ENCODE assay signal across 23 cellular contexts in genomic region chr12:88925370-88925915, GRCh38.
A peak's percentile ranks its signal among the peaks of the same experiment; 100 is the strongest.
DNase-seq lines count a peak whose midpoint lies in the region; ATAC-seq and TF ChIP-seq lines count a peak whose summit lies in the region.
"Had no signal": no experiment of that assay in that cellular context is flagged by ENCODE, and none has a peak within 500 bp of the region (broad histone marks: within the 10 kb centered on the region; RNA-seq: fewer than 3 reads in every experiment).

No MANE protein-coding gene starts in this region.

- no peak for ATAC-seq in HG02610 (IDR thresholded peaks at IDR 0.05; ENCODE audit: unreplicated experiment)
- ATAC-seq: activated CD4-positive, CD25-positive, alpha-beta regulatory T cell treated with anti-CD3 and anti-CD28 coated beads, Interleukin-2, amount 50 U/mL, for 24 hours; stimulated activated naive CD8-positive, alpha-beta T cell treated with anti-CD3 and anti-CD28 coated beads, Interleukin-15, amount 100 ng/mL, for 72 hours had no signal

- no peak overlapping the region for H3K14ac ChIP-seq in mesenchymal stem cell (ENCODE audit: low read length in 2 of 2)

- no peak overlapping the region for H3K23ac ChIP-seq in mesenchymal stem cell (ENCODE audit: low read length in 2 of 2)

- no peak overlapping the region for H4K8ac ChIP-seq in mesenchymal stem cell (ENCODE audit: low read length)

- H2BK5ac ChIP-seq in mesenchymal stem cell (ENCODE audit: low read depth, low read length, poor library complexity, severe bottlenecking) = no peak overlapping the region

- no peak overlapping the region for H2BK120ac ChIP-seq in mesenchymal stem cell (ENCODE audit: low read depth, low read length)

- H3K4me3 Mint-ChIP-seq in chondrocyte (ENCODE audit: unreplicated experiment) = no peak overlapping the region
- H3K4me3 Mint-ChIP-seq in activated CD4-positive, alpha-beta T cell treated with anti-CD3 and anti-CD28 coated beads, Interleukin-2, amount 10 ng/mL, durations not matched to agents 24 days and 14 days = no peak overlapping the region
- H3K4me3 Mint-ChIP-seq: activated naive CD4-positive, alpha-beta T cell treated with anti-CD3 and anti-CD28 coated beads for 36 hours; activated T-cell treated with anti-CD3 and anti-CD28 coated beads, Interleukin-2, amount 50 U/mL, for 24 hours; naive B cell; stimulated activated naive CD8-positive, alpha-beta T cell treated with anti-CD3 and anti-CD28 coated beads, Interleukin-15, amount 100 ng/mL, for 72 hours had no signal

- H3K4me1 ChIP-seq in mesenchymal stem cell (ENCODE audit: control insufficient read depth, insufficient read depth, low read depth, low read length) = peaks cover 2% of the 10 kb centered on the region

- peak overlapping the region; percentile 65 for H3K27ac ChIP-seq in mesenchymal stem cell (ENCODE audit: low read length, poor library complexity, severe bottlenecking)
- H3K27ac ChIP-seq: tibial nerve had no signal

- H3K27me3 Mint-ChIP-seq in chondrocyte (ENCODE audit: low read depth) = peaks cover 3% of the 10 kb centered on the region
- no peaks in the 10 kb centered on the region for H3K27me3 Mint-ChIP-seq in activated CD4-positive, alpha-beta T cell treated with anti-CD3 and anti-CD28 coated beads, Interleukin-2, amount 10 ng/mL, durations not matched to agents 24 days and 14 days
- H3K27me3 Mint-ChIP-seq: activated T-cell treated with anti-CD3 and anti-CD28 coated beads, Interleukin-2, amount 50 U/mL, for 24 hours had no signal

- no peak overlapping the region for H3K4me2 ChIP-seq in mesenchymal stem cell (ENCODE audit: low read length, poor library complexity, severe bottlenecking)

- H2BK12ac ChIP-seq in mesenchymal stem cell (ENCODE audit: low read length in 2 of 2) = no peak overlapping the region

- peak overlapping the region; percentile 76 for H3K9ac ChIP-seq in mesenchymal stem cell (ENCODE audit: low read length)

- 68% methylated on average over 1 of the region's 1 CpG for WGBS in mesenchymal stem cell

- no peak overlapping the region for H3K4ac ChIP-seq in mesenchymal stem cell (ENCODE audit: low read depth in 1 of 2, low read length in 2 of 2)

- H3K4me3 ChIP-seq in mesenchymal stem cell (ENCODE audit: insufficient read depth in 1 of 2, low read depth in 1 of 2, low read length in 2 of 2) = peak overlapping the region in 1 of 2 experiments; percentile 0
- H3K4me3 ChIP-seq: tibial nerve had no signal

- H3K9me3 Mint-ChIP-seq in chondrocyte (ENCODE audit: low read depth) = no peaks in the 10 kb centered on the region
- no peaks in the 10 kb centered on the region for H3K9me3 Mint-ChIP-seq in activated CD4-positive, alpha-beta T cell treated with anti-CD3 and anti-CD28 coated beads, Interleukin-2, amount 10 ng/mL, durations not matched to agents 24 days and 14 days
- H3K9me3 Mint-ChIP-seq: activated naive CD4-positive, alpha-beta T cell treated with anti-CD3 and anti-CD28 coated beads for 36 hours; activated T-cell treated with anti-CD3 and anti-CD28 coated beads, Interleukin-2, amount 50 U/mL, for 24 hours; stimulated activated naive CD8-positive, alpha-beta T cell treated with anti-CD3 and anti-CD28 coated beads, Interleukin-15, amount 100 ng/mL, for 72 hours had no signal

- no peaks in the 10 kb centered on the region for H3K79me1 ChIP-seq in mesenchymal stem cell (replicated peaks; ENCODE audit: low read length, poor library complexity, severe bottlenecking)

- H2AFZ ChIP-seq in mesenchymal stem cell (ENCODE audit: low read depth, low read length) = no peak overlapping the region

- no peak overlapping the region for H2BK15ac ChIP-seq in mesenchymal stem cell (ENCODE audit: low read depth, poor library complexity, severe bottlenecking)

- H2AK5ac ChIP-seq in mesenchymal stem cell (ENCODE audit: low read length, severe bottlenecking) = no peak overlapping the region

- no peaks in the 10 kb centered on the region for H3K27me3 ChIP-seq in mesenchymal stem cell (ENCODE audit: control insufficient read depth in 1 of 2, insufficient read depth in 1 of 2, low read length in 2 of 2)
- H3K27me3 ChIP-seq: tibial nerve had no signal

- no peaks in the 10 kb centered on the region for H3K9me3 ChIP-seq in mesenchymal stem cell (ENCODE audit: control insufficient read depth, low read length)
- H3K9me3 ChIP-seq: tibial nerve had no signal

- intact Hi-C loops in activated CD4-positive, alpha-beta T cell treated with anti-CD3 and anti-CD28 coated beads, Interleukin-2, amount 10 ng/mL, durations not matched to agents 24 days and 14 days (cut with micrococcal nuclease) = no loop called here

- no peak overlapping the region for H4K91ac ChIP-seq in mesenchymal stem cell (ENCODE audit: low read length)

- TF ChIP-seq CTCF in chondrocyte (IDR thresholded peaks at IDR 0.05) = no peak

- H3K36me3 ChIP-seq in mesenchymal stem cell (ENCODE audit: control insufficient read depth in 1 of 2, insufficient read depth in 2 of 2, low read depth in 1 of 2, low read length in 2 of 2) = no peaks in the 10 kb centered on the region
- H3K36me3 ChIP-seq: tibial nerve had no signal

- H3K4me1 Mint-ChIP-seq in chondrocyte (ENCODE audit: low read depth) = peaks cover 8% of the 10 kb centered on the region
- H3K4me1 Mint-ChIP-seq in activated CD4-positive, alpha-beta T cell treated with anti-CD3 and anti-CD28 coated beads, Interleukin-2, amount 10 ng/mL, durations not matched to agents 24 days and 14 days = no peaks in the 10 kb centered on the region
- H3K4me1 Mint-ChIP-seq: naive B cell; stimulated activated naive CD8-positive, alpha-beta T cell treated with anti-CD3 and anti-CD28 coated beads, Interleukin-15, amount 100 ng/mL, for 72 hours had no signal

- no peak overlapping the region for H3K18ac ChIP-seq in mesenchymal stem cell (ENCODE audit: low read depth in 1 of 2, low read length in 2 of 2)

- no peaks in the 10 kb centered on the region for H3K36me3 Mint-ChIP-seq in chondrocyte (ENCODE audit: low read depth)
- H3K36me3 Mint-ChIP-seq in activated CD4-positive, alpha-beta T cell treated with anti-CD3 and anti-CD28 coated beads, Interleukin-2, amount 10 ng/mL, durations not matched to agents 24 days and 14 days (ENCODE audit: low read depth) = no peaks in the 10 kb centered on the region
- H3K36me3 Mint-ChIP-seq: naive B cell had no signal

- H3K27ac Mint-ChIP-seq in chondrocyte (ENCODE audit: unreplicated experiment) = peak overlapping the region; percentile 19
- H3K27ac Mint-ChIP-seq in activated CD4-positive, alpha-beta T cell treated with anti-CD3 and anti-CD28 coated beads, Interleukin-2, amount 10 ng/mL, durations not matched to agents 24 days and 14 days = no peak overlapping the region
- H3K27ac Mint-ChIP-seq: activated naive CD4-positive, alpha-beta T cell treated with anti-CD3 and anti-CD28 coated beads for 36 hours; activated T-cell treated with anti-CD3 and anti-CD28 coated beads, Interleukin-2, amount 50 U/mL, for 24 hours; naive B cell; stimulated activated naive CD8-positive, alpha-beta T cell treated with anti-CD3 and anti-CD28 coated beads, Interleukin-15, amount 100 ng/mL, for 72 hours had no signal

- DNase-seq in AG08395 (ENCODE audit: low spot score) (peak; percentile 14), HS-27A (ENCODE audit: low read depth) (peak; percentile 11), chondrocyte (ENCODE audit: low spot score) (no peak), mesenchymal stem cell (no peak), NOMO-1 (lab: John Stamatoyannopoulos, UW; ENCODE audit: unreplicated experiment in 2 of 2) (no peak)
- DNase-seq in activated T-cell treated with anti-CD3 and anti-CD28 coated beads, Interleukin-2, amount 50 U/mL, for 48 hours = no peak
- DNase-seq in activated CD4-positive, alpha-beta T cell treated with anti-CD3 and anti-CD28 coated beads, Interleukin-2, amount 10 ng/mL, durations not matched to agents 24 days and 14 days = no peak
- DNase-seq: activated naive CD4-positive, alpha-beta T cell treated with anti-CD3 and anti-CD28 coated beads for 36 hours; activated T-cell treated with anti-CD3 and anti-CD28 coated beads, Interleukin-2, amount 50 U/mL, for 24 hours; central memory CD4-positive, alpha-beta T cell; GF-D8; left cardiac atrium; naive B cell; NCI-H1436 treated with DMSO at 0.1 percent for 48 hours; NCI-H2171 treated with DMSO at 0.1 percent for 48 hours; NCI-H69; right cardiac atrium; Right ventricle myocardium superior; stimulated activated CD4-positive, alpha-beta T cell treated with anti-CD3 and anti-CD28 coated beads, Interleukin-12 subunit alpha, Interleukin-12 subunit beta, amount 100 ng/mL, for 4 hours; stimulated activated naive CD8-positive, alpha-beta T cell treated with anti-CD3 and anti-CD28 coated beads, Interleukin-15, amount 100 ng/mL, for 72 hours had no signal

Comparison
In these comparisons a context has a peak if more than half of its experiments do, and no peak if none do; other contexts are left out.
1. DNase-seq: peak in AG08395 (single experiment) and HS-27A (single experiment); none in chondrocyte (single experiment), mesenchymal stem cell (single experiment), activated T-cell treated with anti-CD3 and anti-CD28 coated beads, Interleukin-2, amount 50 U/mL, for 48 hours (0 of 2), NOMO-1 (0 of 2) and activated CD4-positive, alpha-beta T cell treated with anti-CD3 and anti-CD28 coated beads, Interleukin-2, amount 10 ng/mL, durations not matched to agents 24 days and 14 days (single experiment).